In the genomic region with DNA sequence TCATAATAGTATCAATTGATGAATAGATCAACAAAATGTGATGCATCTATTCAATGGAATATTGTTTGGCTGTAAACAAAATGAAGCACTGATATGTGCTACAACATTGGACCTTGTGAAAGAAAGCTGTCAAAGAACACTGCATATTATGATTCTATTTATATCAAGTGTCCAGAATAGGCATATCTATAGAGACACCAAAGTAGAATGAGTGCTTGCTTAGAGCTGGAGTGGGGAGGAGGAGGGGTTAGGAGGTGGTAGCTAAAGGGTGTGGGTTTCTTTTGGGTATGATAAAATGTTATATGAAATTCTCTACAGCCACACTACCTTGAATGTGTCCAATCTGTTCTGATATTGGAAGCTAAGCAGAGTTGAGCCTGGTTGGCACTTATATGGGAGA, we compare ENCODE assay signal across 1 cellular context.
TF ChIP-seq lines count a peak whose summit lies in the region.

No MANE protein-coding gene starts in this region.

TF ChIP-seq in HepG2, 621 proteins besides CTCF, POLR2A, EP300 and RAD21:
- no peak for TF ChIP-seq KMT2A (CRISPR knock-in tag; IDR thresholded peaks at IDR 0.05)
- TF ChIP-seq AGO2 (optimal IDR thresholded peaks at IDR 0.05; ENCODE audit: low read depth, low read length), result no peak
- no peak for TF ChIP-seq ZBTB7B (CRISPR knock-in tag; IDR thresholded peaks at IDR 0.05)
- no peak for TF ChIP-seq NR2F2 (IDR thresholded peaks at IDR 0.05; ENCODE audit: borderline replicate concordance, low read depth)
- no peak for TF ChIP-seq EED (CRISPR knock-in tag; IDR thresholded peaks at IDR 0.05)
- TF ChIP-seq, protein P1, sequence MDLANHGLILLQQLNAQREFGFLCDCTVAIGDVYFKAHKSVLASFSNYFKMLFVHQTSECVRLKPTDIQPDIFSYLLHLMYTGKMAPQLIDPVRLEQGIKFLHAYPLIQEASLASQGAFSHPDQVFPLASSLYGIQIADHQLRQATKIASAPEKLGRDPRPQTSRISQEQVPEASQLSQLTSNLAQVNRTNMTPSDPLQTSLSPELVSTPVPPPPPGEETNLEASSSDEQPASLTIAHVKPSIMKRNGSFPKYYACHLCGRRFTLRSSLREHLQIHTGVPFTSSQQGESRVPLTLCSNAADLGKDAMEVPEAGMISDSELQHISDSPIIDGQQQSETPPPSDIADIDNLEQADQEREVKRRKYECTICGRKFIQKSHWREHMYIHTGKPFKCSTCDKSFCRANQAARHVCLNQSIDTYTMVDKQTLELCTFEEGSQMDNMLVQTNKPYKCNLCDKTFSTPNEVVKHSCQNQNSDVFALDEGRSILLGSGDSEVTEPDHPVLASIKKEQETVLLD (CRISPR knock-in tag; IDR thresholded peaks at IDR 0.05; ENCODE audit: low read depth), result no peak
- no peak for TF ChIP-seq IKZF1 (IDR thresholded peaks at IDR 0.05)
- TF ChIP-seq ZNF766 (CRISPR knock-in tag; IDR thresholded peaks at IDR 0.05; ENCODE audit: borderline replicate concordance), result no peak
- TF ChIP-seq POLR2AphosphoS5 (IDR thresholded peaks at IDR 0.05; ENCODE audit: low read depth, low read length), result no peak
- TF ChIP-seq HNF4G (IDR thresholded peaks at IDR 0.05; ENCODE audit: borderline replicate concordance, low read depth, low read length), result no peak
- no peak for TF ChIP-seq HNF4G (CRISPR knock-in tag; IDR thresholded peaks at IDR 0.05; ENCODE audit: borderline replicate concordance, low read depth)
- no peak for TF ChIP-seq STAT5B (CRISPR knock-in tag; IDR thresholded peaks at IDR 0.05)
- TF ChIP-seq ZBTB8A (CRISPR knock-in tag; IDR thresholded peaks at IDR 0.05; ENCODE audit: borderline replicate concordance, low read depth), result no peak
- TF ChIP-seq, protein P2, sequence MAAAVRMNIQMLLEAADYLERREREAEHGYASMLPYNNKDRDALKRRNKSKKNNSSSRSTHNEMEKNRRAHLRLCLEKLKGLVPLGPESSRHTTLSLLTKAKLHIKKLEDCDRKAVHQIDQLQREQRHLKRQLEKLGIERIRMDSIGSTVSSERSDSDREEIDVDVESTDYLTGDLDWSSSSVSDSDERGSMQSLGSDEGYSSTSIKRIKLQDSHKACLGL (CRISPR knock-in tag; IDR thresholded peaks at IDR 0.05), result no peak
- no peak for TF ChIP-seq SIN3B (IDR thresholded peaks at IDR 0.05; ENCODE audit: low read length)
- TF ChIP-seq, protein P3, sequence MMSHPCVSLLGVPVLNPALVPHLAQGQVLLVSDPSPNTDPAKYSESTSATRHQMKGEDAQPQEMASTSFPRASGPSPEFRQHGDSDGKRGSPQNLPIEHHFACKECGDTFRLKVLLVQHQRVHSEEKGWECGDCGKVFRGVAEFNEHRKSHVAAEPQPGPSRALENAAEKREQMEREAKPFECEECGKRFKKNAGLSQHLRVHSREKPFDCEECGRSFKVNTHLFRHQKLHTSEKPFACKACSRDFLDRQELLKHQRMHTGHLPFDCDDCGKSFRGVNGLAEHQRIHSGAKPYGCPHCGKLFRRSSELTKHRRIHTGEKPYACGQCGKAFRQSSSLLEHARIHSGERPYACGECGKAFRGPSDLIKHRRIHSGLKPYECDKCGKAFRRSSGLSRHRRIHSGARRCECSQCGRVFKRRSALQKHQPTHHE (CRISPR knock-in tag; IDR thresholded peaks at IDR 0.05; ENCODE audit: borderline replicate concordance), result no peak
- TF ChIP-seq FOXC1 (CRISPR knock-in tag; IDR thresholded peaks at IDR 0.05; ENCODE audit: borderline replicate concordance), result no peak
- no peak for TF ChIP-seq ZNF34 (CRISPR knock-in tag; IDR thresholded peaks at IDR 0.05; ENCODE audit: borderline replicate concordance)
- TF ChIP-seq CREB1 (IDR thresholded peaks at IDR 0.05), result no peak
- TF ChIP-seq CREB1 (CRISPR knock-in tag; IDR thresholded peaks at IDR 0.05), result no peak
- TF ChIP-seq MEIS2 (CRISPR knock-in tag; IDR thresholded peaks at IDR 0.05), result no peak
